In genomic region chr5:112411903-112412302, GRCh38 we compare ENCODE assay signal across 26 cellular contexts. TPM values are rescaled to one million over a fixed set of nuclear protein-coding genes. Genes with fewer than 3 reads are reported as not detected.
A peak's percentile ranks its signal among the peaks of the same experiment; 100 is the strongest.
DNase-seq lines count a peak whose midpoint lies in the region; ATAC-seq and TF ChIP-seq lines count a peak whose summit lies in the region.
"Had no signal": no experiment of that assay in that cellular context is flagged by ENCODE, and none has a peak within 500 bp of the region (broad histone marks: within the 10 kb centered on the region; RNA-seq: fewer than 3 reads in every experiment).

No MANE protein-coding gene starts in this region.

- H3K27me3 Mint-ChIP-seq in HFFc6 (ENCODE audit: insufficient read depth), result peaks cover 12% of the 10 kb centered on the region

- 54 to 90% methylated on average over 7 of the region's 7 CpGs for whole genome bisulfite sequencing in sigmoid colon, 2 donors
- 66 to 81% methylated on average over 7 of the region's 7 CpGs for WGBS in gastroesophageal sphincter (ENCODE audit: low coverage in 1 of 2), 2 donors

- no peak for TF ChIP-seq CTCF in VCaP (conservative IDR thresholded peaks at IDR 0.05)
- no peak for TF ChIP-seq CTCF in sigmoid colon (IDR thresholded peaks at IDR 0.05)
- TF ChIP-seq CTCF in HFFc6 (IDR thresholded peaks at IDR 0.05), result no peak
- TF ChIP-seq CTCF in gastroesophageal sphincter (IDR thresholded peaks at IDR 0.05), result no peak

- no peaks in the 10 kb centered on the region for H3K9me3 Mint-ChIP-seq in HFFc6
- H3K9me3 Mint-ChIP-seq: activated CD4-positive, alpha-beta T cell treated with anti-CD3 and anti-CD28 coated beads, Interleukin-2, amount 10 ng/mL, durations not matched to agents 7 days and 5 days; activated naive CD4-positive, alpha-beta T cell treated with anti-CD3 and anti-CD28 coated beads, Interleukin-2, amount 50 U/mL, for 24 hours; activated T-helper 1 cell treated with anti-CD3 and anti-CD28 coated beads, Interleukin-12 subunit alpha, Interleukin-12 subunit beta, Interleukin-2, Interleukin-4 antibody, amounts not matched to agents 30 ng/mL and 10 ng/mL and 1 ng/mL, durations not matched to agents 14 hours and 24 hours and 36 hours had no signal

- H3K27me3 ChIP-seq in neuron (ENCODE audit: insufficient read depth, low read length) (no peaks in the 10 kb centered on the region), sigmoid colon (no peaks in the 10 kb centered on the region), gastroesophageal sphincter (no peaks in the 10 kb centered on the region)
- H3K27me3 ChIP-seq: ascending aorta, esophagus muscularis mucosa, tibial nerve had no signal

- H3K4me1 ChIP-seq in neuron (ENCODE audit: insufficient read depth, low read length) (peaks cover 39% of the 10 kb centered on the region), sigmoid colon (no peaks in the 10 kb centered on the region), gastroesophageal sphincter (peaks cover 0 to 14% (median 0%) of the 10 kb centered on the region in 3 donors)
- H3K4me1 ChIP-seq: ascending aorta, BE2C had no signal

- TF ChIP-seq EP300 in sigmoid colon (IDR thresholded peaks at IDR 0.05) (no peak), gastroesophageal sphincter (IDR thresholded peaks at IDR 0.05) (no peak)

- H3K36me3 Mint-ChIP-seq in HFFc6 (ENCODE audit: low read depth), result no peaks in the 10 kb centered on the region
- H3K36me3 Mint-ChIP-seq: activated naive CD4-positive, alpha-beta T cell treated with anti-CD3 and anti-CD28 coated beads, Interleukin-2, amount 50 U/mL, for 24 hours had no signal

- H3K4me3 ChIP-seq in neuron (ENCODE audit: low read length), result peak overlapping the region; percentile 5
- H3K4me3 ChIP-seq in sigmoid colon, result no peak overlapping the region
- no peak overlapping the region for H3K4me3 ChIP-seq in gastroesophageal sphincter
- H3K4me3 ChIP-seq: ascending aorta, esophagus muscularis mucosa, gastrocnemius medialis, GM23248, tibial nerve had no signal

- no peak for TF ChIP-seq POLR2A in sigmoid colon (IDR thresholded peaks at IDR 0.05)
- no peak for TF ChIP-seq POLR2A in gastroesophageal sphincter (IDR thresholded peaks at IDR 0.05)

- H3K36me3 ChIP-seq in neuron (ENCODE audit: insufficient read depth, low read length) (no peaks in the 10 kb centered on the region), sigmoid colon (no peaks in the 10 kb centered on the region), gastroesophageal sphincter (no peaks in the 10 kb centered on the region)
- H3K36me3 ChIP-seq: ascending aorta, BE2C, esophagus muscularis mucosa, gastrocnemius medialis had no signal

- peaks cover 2% of the 10 kb centered on the region for H3K9me3 ChIP-seq in neuron (ENCODE audit: low read length)
- no peaks in the 10 kb centered on the region for H3K9me3 ChIP-seq in sigmoid colon
- H3K9me3 ChIP-seq in gastroesophageal sphincter, result no peaks in the 10 kb centered on the region
- H3K9me3 ChIP-seq: ascending aorta, BE2C, esophagus muscularis mucosa, gastrocnemius medialis, tibial nerve had no signal

- no peak overlapping the region for H3K27ac Mint-ChIP-seq in HFFc6
- H3K27ac Mint-ChIP-seq: activated CD4-positive, alpha-beta T cell treated with anti-CD3 and anti-CD28 coated beads, Interleukin-2, amount 10 ng/mL, durations not matched to agents 7 days and 5 days; activated naive CD4-positive, alpha-beta T cell treated with anti-CD3 and anti-CD28 coated beads, Interleukin-2, amount 50 U/mL, for 24 hours; activated T-helper 1 cell treated with anti-CD3 and anti-CD28 coated beads, Interleukin-12 subunit alpha, Interleukin-12 subunit beta, Interleukin-2, Interleukin-4 antibody, amounts not matched to agents 30 ng/mL and 10 ng/mL and 1 ng/mL, durations not matched to agents 14 hours and 24 hours and 36 hours had no signal

- ATAC-seq in GM18868 (IDR thresholded peaks at IDR 0.05; ENCODE audit: unreplicated experiment) (peak; percentile 17), gastroesophageal sphincter (no peak)
- ATAC-seq: gastrocnemius medialis had no signal

- DNase-seq in kidney glomerular epithelial cell (lab: John Stamatoyannopoulos, UW), result peak; percentile 16
- no peak for DNase-seq in sigmoid colon
- DNase-seq in HFFc6, result no peak
- DNase-seq in GF-D8 (lab: John Stamatoyannopoulos, UW), result no peak
- DNase-seq: activated CD4-positive, alpha-beta T cell treated with anti-CD3 and anti-CD28 coated beads, Interleukin-2, amount 10 ng/mL, durations not matched to agents 7 days and 5 days; BE2C; caudate nucleus; COR-L47; DND-41; gastrocnemius medialis; GM23248; NCI-H187 treated with DMSO at 0.1 percent for 48 hours; NCI-H2227 treated with DMSO at 0.1 percent for 48 hours; NCI-H748 treated with DMSO at 0.1 percent for 48 hours; stimulated activated CD4-positive, alpha-beta T cell treated with anti-CD3 and anti-CD28 coated beads, Interleukin-4, amount 100 ng/mL, for 1 hour; stimulated activated naive CD4-positive, alpha-beta T cell had no signal

- no peak overlapping the region for H3K4me3 Mint-ChIP-seq in HFFc6
- H3K4me3 Mint-ChIP-seq: activated CD4-positive, alpha-beta T cell treated with anti-CD3 and anti-CD28 coated beads, Interleukin-2, amount 10 ng/mL, durations not matched to agents 7 days and 5 days; activated naive CD4-positive, alpha-beta T cell treated with anti-CD3 and anti-CD28 coated beads, Interleukin-2, amount 50 U/mL, for 24 hours; activated T-helper 1 cell treated with anti-CD3 and anti-CD28 coated beads, Interleukin-12 subunit alpha, Interleukin-12 subunit beta, Interleukin-2, Interleukin-4 antibody, amounts not matched to agents 30 ng/mL and 10 ng/mL and 1 ng/mL, durations not matched to agents 14 hours and 24 hours and 36 hours had no signal

- H3K27ac ChIP-seq in VCaP (peak overlapping the region; percentile 76), sigmoid colon (no peak overlapping the region), gastroesophageal sphincter (no peak overlapping the region)
- H3K27ac ChIP-seq: ascending aorta, esophagus muscularis mucosa, gastrocnemius medialis, GM23248, tibial nerve had no signal

- no peaks in the 10 kb centered on the region for H3K4me1 Mint-ChIP-seq in HFFc6 (ENCODE audit: low read depth)
- H3K4me1 Mint-ChIP-seq: activated CD4-positive, alpha-beta T cell treated with anti-CD3 and anti-CD28 coated beads, Interleukin-2, amount 10 ng/mL, durations not matched to agents 7 days and 5 days; activated naive CD4-positive, alpha-beta T cell treated with anti-CD3 and anti-CD28 coated beads, Interleukin-2, amount 50 U/mL, for 24 hours had no signal

- H2AFZ ChIP-seq in neuron (ENCODE audit: low read depth, low read length), result peak overlapping the region; percentile 53
- H2AFZ ChIP-seq: GM23248 had no signal

- intact Hi-C loops in sigmoid colon (cut with DNase I), result no loop called here

RNA-seq across cellular contexts. Expression of gene EPB41L4A, which starts 7.2 kb away (rescaled TPM):
- total RNA-seq in sigmoid colon (10 to 100 TPM in 1 of 4 donors, 1 to 10 TPM in 3; 4.1 to 75.3 (median 7.3) TPM), gastroesophageal sphincter (10 to 100 TPM in 2 of 4 donors, 1 to 10 TPM in 2; 4.3 to 28.7 (median 12.6) TPM)
- 1 to 10 TPM; 3.7 to 4.8 (median 4.6) TPM for polyA plus RNA-seq in sigmoid colon
- total RNA-seq in HFFc6 (2021; fragmentation: NEBNext Ultra II Directional; extraction: Animal tissue kit (Norgen Biotek cat#: 25700)), result under 1 TPM in 1 of 6 experiments, not detected in 5; 0.07 TPM
- total RNA-seq: A673; activated T-helper 1 cell treated with anti-CD3 and anti-CD28 coated beads, Interleukin-12 subunit alpha, Interleukin-12 subunit beta, Interleukin-2, Interleukin-4 antibody, amounts not matched to agents 30 ng/mL and 10 ng/mL and 1 ng/mL, durations not matched to agents 14 hours and 24 hours and 36 hours had no signal

Comparison
In these comparisons a context has a peak if more than half of its experiments do, and no peak if none do; other contexts are left out.
1. RNA of gene EPB41L4A, which starts 7.2 kb away (total RNA-seq): 4.3 to 28.7 TPM in gastroesophageal sphincter and 4.1 to 75.3 TPM in sigmoid colon; 0.07 TPM in HFFc6; every median in the first group is over 4 times any median in the second.